17 cellular contexts compared by ENCODE assay signal in the genomic region with DNA sequence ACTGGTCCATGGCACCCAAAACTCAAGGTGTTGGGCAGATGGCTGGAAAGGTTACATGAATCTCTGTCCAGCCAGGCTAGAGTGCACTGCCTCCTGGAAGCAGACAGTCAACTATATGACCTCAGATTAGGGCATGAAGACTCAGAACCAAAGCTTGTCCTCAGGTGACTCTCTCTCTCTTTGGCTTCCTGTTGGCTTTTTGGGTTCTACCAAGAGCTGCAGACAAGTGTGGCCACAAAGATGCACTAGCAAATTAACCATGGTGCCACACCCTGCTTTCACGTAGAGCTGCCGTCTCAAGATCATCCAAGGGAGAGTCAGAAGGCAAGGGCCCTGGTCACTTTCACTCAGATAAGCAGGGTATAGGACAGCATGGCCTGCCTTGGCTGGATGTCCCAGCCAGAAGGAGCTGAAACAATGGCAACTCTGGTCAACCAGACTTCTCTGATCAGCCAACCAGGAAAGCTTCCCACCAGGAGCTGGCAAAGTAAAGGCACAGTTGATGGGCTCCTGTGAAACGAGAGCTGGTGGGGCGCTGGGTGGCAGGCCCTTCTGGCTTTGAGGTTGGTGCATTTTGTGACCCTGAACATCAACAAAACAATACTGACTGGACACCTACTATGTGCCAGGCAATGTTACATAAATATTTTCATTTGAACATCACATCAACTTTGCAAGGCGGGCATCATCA. TPM values are rescaled to one million over a fixed set of nuclear protein-coding genes. Genes with fewer than 3 reads are reported as not detected.
DNase-seq lines count a peak whose midpoint lies in the region; ATAC-seq, FAIRE-seq and TF ChIP-seq lines count a peak whose summit lies in the region.
"Had no signal": no experiment of that assay in that cellular context is flagged by ENCODE, and none has a peak within 500 bp of the region (broad histone marks: within the 10 kb centered on the region; RNA-seq: fewer than 3 reads in every experiment).

No MANE protein-coding gene starts in this region.

- no peak overlapping the region for H2BK15ac ChIP-seq in H1 (ENCODE audit: low read length)

- H3K27me3 ChIP-seq in H1 (replicated peaks in 1 of 4; ENCODE audit: control insufficient read depth in 3 of 4, extremely low read depth in 1 of 4, insufficient read depth in 3 of 4, low read length in 3 of 4) (no peaks in the 10 kb centered on the region; a peak in 1 of 7 replicates), osteoblast (ENCODE audit: insufficient read depth, low read length) (no peaks in the 10 kb centered on the region), transverse colon (no peaks in the 10 kb centered on the region), BE2C (no peaks in the 10 kb centered on the region)
- H3K27me3 ChIP-seq: MG63 had no signal

- H3K4me3 ChIP-seq in H1 (ENCODE audit: extremely low read depth in 1 of 4, insufficient read depth in 2 of 4, low read depth in 3 of 4, low read length in 4 of 4) = no peak overlapping the region
- no peak overlapping the region for H3K4me3 ChIP-seq in osteoblast (ENCODE audit: insufficient read depth, low read length)
- no peak overlapping the region for H3K4me3 ChIP-seq in transverse colon
- H3K4me3 ChIP-seq in BE2C (ENCODE audit: low read depth, low read length) = no peak overlapping the region
- H3K4me3 ChIP-seq: GM12878, MG63 had no signal

- DNase-seq in activated naive CD8-positive, alpha-beta T cell treated with anti-CD3 and anti-CD28 coated beads, Interleukin-2, amount 10 ng/mL, durations not matched to agents 7 days and 5 days = no peak
- DNase-seq in activated naive CD8-positive, alpha-beta T cell treated with anti-CD3 and anti-CD28 coated beads for 36 hours = no peak
- no peak for DNase-seq in H1 (ENCODE audit: low read depth in 1 of 2, low spot score in 2 of 2)
- DNase-seq in osteoblast (ENCODE audit: insufficient read length, low spot score, missing footprints) = peak; percentile 64
- DNase-seq in transverse colon = no peak
- no peak for DNase-seq in BE2C
- DNase-seq in DMS114 treated with DMSO at 0.1 percent for 48 hours (lab: John Stamatoyannopoulos, UW; ENCODE audit: unreplicated experiment) = no peak
- DNase-seq: MG63, NCI-H1092 treated with DMSO at 0.1 percent for 48 hours, NCI-H187, NCI-H2171 treated with DMSO at 0.1 percent for 48 hours, NCI-H774, SHP77 treated with DMSO at 0.1 percent for 48 hours had no signal

- no peak for FAIRE-seq in H1 (lab: Jason Lieb, UNC)
- FAIRE-seq: GM12878, GM19239 had no signal

- H3K9me3 ChIP-seq in H1 (ENCODE audit: insufficient read depth in 2 of 2, low read depth in 1 of 2, low read length in 1 of 2) (no peaks in the 10 kb centered on the region), osteoblast (ENCODE audit: low read depth, low read length) (no peaks in the 10 kb centered on the region), transverse colon (no peaks in the 10 kb centered on the region), BE2C (no peaks in the 10 kb centered on the region)
- H3K9me3 ChIP-seq: MG63 had no signal

- H3K4me1 ChIP-seq in H1 (replicated peaks in 1 of 4; ENCODE audit: control insufficient read depth in 3 of 4, insufficient read depth in 4 of 4, low read length in 3 of 4) (peaks cover 2 to 9% (median 6%) of the 10 kb centered on the region in 4 experiments), osteoblast (ENCODE audit: insufficient read depth, low read length) (peaks cover 23% of the 10 kb centered on the region), transverse colon (peaks cover 51 to 81% (median 53%) of the 10 kb centered on the region in 4 donors), BE2C (peaks cover 11% of the 10 kb centered on the region)

- H4K20me1 ChIP-seq in H1 (replicated peaks in 1 of 2; ENCODE audit: control insufficient read depth in 1 of 2, insufficient read depth in 2 of 2, low read length in 2 of 2) (no peaks in the 10 kb centered on the region), osteoblast (ENCODE audit: insufficient read depth, low read length) (peaks cover 46% of the 10 kb centered on the region)

- no peak for TF ChIP-seq RAD21 in H1 (IDR thresholded peaks at IDR 0.05 in 1 of 2, conservative IDR thresholded peaks at IDR 0.05 in 1 of 2; ENCODE audit: low read depth in 2 of 2, low read length in 2 of 2)

- H3K4ac ChIP-seq in H1 (replicated peaks; ENCODE audit: insufficient read length, low read depth, low read length) = no peak overlapping the region

- H3K23ac ChIP-seq in H1 (ENCODE audit: insufficient read length) = no peak overlapping the region

- H3K36me3 ChIP-seq in H1 (ENCODE audit: control insufficient read depth in 2 of 4, insufficient read depth in 4 of 4, low read length in 3 of 4) (no peaks in the 10 kb centered on the region), osteoblast (ENCODE audit: insufficient read depth, low read length) (peaks cover 2% of the 10 kb centered on the region), transverse colon (no peaks in the 10 kb centered on the region), BE2C (no peaks in the 10 kb centered on the region)

- peaks cover 2% of the 10 kb centered on the region for H3K9me3 Mint-ChIP-seq in activated naive CD8-positive, alpha-beta T cell treated with anti-CD3 and anti-CD28 coated beads, Interleukin-2, amount 10 ng/mL, durations not matched to agents 7 days and 5 days
- no peaks in the 10 kb centered on the region for H3K9me3 Mint-ChIP-seq in activated naive CD8-positive, alpha-beta T cell treated with anti-CD3 and anti-CD28 coated beads for 36 hours
- H3K9me3 Mint-ChIP-seq: CD14-positive monocyte had no signal

- no peaks in the 10 kb centered on the region for H3K36me3 Mint-ChIP-seq in activated naive CD8-positive, alpha-beta T cell treated with anti-CD3 and anti-CD28 coated beads, Interleukin-2, amount 10 ng/mL, durations not matched to agents 7 days and 5 days
- no peaks in the 10 kb centered on the region for H3K36me3 Mint-ChIP-seq in activated naive CD8-positive, alpha-beta T cell treated with anti-CD3 and anti-CD28 coated beads for 36 hours

- H3K23me2 ChIP-seq in H1 (ENCODE audit: low read depth, low read length) = no peaks in the 10 kb centered on the region

- H3K27ac ChIP-seq in H1 (ENCODE audit: low read depth, low read length) = no peak overlapping the region
- H3K27ac ChIP-seq in osteoblast (ENCODE audit: low read depth, low read length) = no peak overlapping the region
- H3K27ac ChIP-seq in transverse colon = peak overlapping the region; percentile 86 to 91 (median 88)

- H2BK12ac ChIP-seq in H1 (ENCODE audit: low read depth, low read length) = no peak overlapping the region

- no peak overlapping the region for H3K9ac ChIP-seq in H1 (replicated peaks in 1 of 4; ENCODE audit: extremely low read depth in 1 of 4, low read depth in 3 of 4, low read length in 3 of 4)

- H2AK5ac ChIP-seq in H1 (ENCODE audit: low read depth, low read length) = no peak overlapping the region

- no peak for TF ChIP-seq POLR2A in H1 (IDR thresholded peaks at IDR 0.05; ENCODE audit: control extremely low read depth in 1 of 2, low read depth in 2 of 2, low read length in 2 of 2)
- TF ChIP-seq POLR2A in transverse colon (IDR thresholded peaks at IDR 0.05) = no peak

- no peak overlapping the region for H4K5ac ChIP-seq in H1 (ENCODE audit: insufficient read length, low read depth, low read length)

- H3K18ac ChIP-seq in H1 (ENCODE audit: extremely low read depth, low read length) = no peak overlapping the region

- ATAC-seq in activated naive CD8-positive, alpha-beta T cell treated with anti-CD3 and anti-CD28 coated beads, Interleukin-2, amount 10 ng/mL, durations not matched to agents 7 days and 5 days (ENCODE audit: low read depth) = peak; percentile 39
- no peak for ATAC-seq in GM18517 (IDR thresholded peaks at IDR 0.05; ENCODE audit: unreplicated experiment)
- ATAC-seq: GM12878 had no signal

- TF ChIP-seq EP300 in H1 (IDR thresholded peaks at IDR 0.05; ENCODE audit: borderline replicate concordance in 1 of 2, low read depth in 2 of 2, low read length in 2 of 2) (no peak), transverse colon (IDR thresholded peaks at IDR 0.05; ENCODE audit: low read depth) (no peak)

- H3K14ac ChIP-seq in H1 (ENCODE audit: insufficient read length) = no peak overlapping the region

- CTCF ChIA-PET in H1 (lab: Charles Lee; ENCODE audit: partially characterized antibody) = interaction anchor here (0.8 to 1.9 kb wide), 10 partner anchors 12 to 94 kb away, joined by 3 to 5 read pairs (median 4); no protein-coding TSS in a partner anchor

- H3K27ac Mint-ChIP-seq in activated naive CD8-positive, alpha-beta T cell treated with anti-CD3 and anti-CD28 coated beads, Interleukin-2, amount 10 ng/mL, durations not matched to agents 7 days and 5 days = no peak overlapping the region
- H3K27ac Mint-ChIP-seq in activated naive CD8-positive, alpha-beta T cell treated with anti-CD3 and anti-CD28 coated beads for 36 hours = no peak overlapping the region

- no peaks in the 10 kb centered on the region for H3K79me1 ChIP-seq in H1 (ENCODE audit: low read depth, low read length)

- POLR2A ChIA-PET in activated naive CD8-positive, alpha-beta T cell treated with anti-CD3 and anti-CD28 coated beads, Interleukin-2, amount 10 ng/mL, durations not matched to agents 7 days and 5 days (lab: Charles Lee) = interaction anchor here (0.9 to 1.1 kb wide), 2 partner anchors 17 to 20 kb away, joined by 3 read pairs; no protein-coding TSS in a partner anchor
- POLR2A ChIA-PET in H1 (lab: Charles Lee; ENCODE audit: partially characterized antibody) = interaction anchor here (1.0 to 1.1 kb wide), 2 partner anchors 9 to 61 kb away, joined by 3 read pairs; no protein-coding TSS in a partner anchor

- H2AFZ ChIP-seq in H1 (ENCODE audit: low read length) (no peak overlapping the region), osteoblast (ENCODE audit: low read length) (no peak overlapping the region)

- no peak overlapping the region for H3K4me3 Mint-ChIP-seq in activated naive CD8-positive, alpha-beta T cell treated with anti-CD3 and anti-CD28 coated beads, Interleukin-2, amount 10 ng/mL, durations not matched to agents 7 days and 5 days
- H3K4me3 Mint-ChIP-seq in activated naive CD8-positive, alpha-beta T cell treated with anti-CD3 and anti-CD28 coated beads for 36 hours = no peak overlapping the region
- H3K4me3 Mint-ChIP-seq: CD14-positive monocyte had no signal

- H4K8ac ChIP-seq in H1 (ENCODE audit: extremely low read depth, insufficient read depth, low read length) = no peak overlapping the region

- H2BK120ac ChIP-seq in H1 (replicated peaks; ENCODE audit: low read depth, low read length) = no peak overlapping the region

- TF ChIP-seq CTCF in H1 (IDR thresholded peaks at IDR 0.05; ENCODE audit: control extremely low read depth in 1 of 3, insufficient read depth in 1 of 3, low read depth in 1 of 3, low read length in 3 of 3) (no peak), osteoblast (IDR thresholded peaks at IDR 0.05; ENCODE audit: extremely low read depth, low read depth, low read length) (no peak), transverse colon (IDR thresholded peaks at IDR 0.05) (no peak), BE2C (IDR thresholded peaks at IDR 0.05; ENCODE audit: low read depth, low read length) (no peak)

- in situ Hi-C loops in transverse colon (cut with MboI; ENCODE audit: low pct_ligation_motif_present in 1 of 4, low pct_unique_long_range_greater_than_20kb in 1 of 4, low sequenced_read_pairs in 3 of 4) = no loop called here

- peaks cover 13% of the 10 kb centered on the region for H3K4me1 Mint-ChIP-seq in activated naive CD8-positive, alpha-beta T cell treated with anti-CD3 and anti-CD28 coated beads, Interleukin-2, amount 10 ng/mL, durations not matched to agents 7 days and 5 days
- H3K4me1 Mint-ChIP-seq in activated naive CD8-positive, alpha-beta T cell treated with anti-CD3 and anti-CD28 coated beads for 36 hours = peaks cover 5% of the 10 kb centered on the region

- H2BK5ac ChIP-seq in H1 (ENCODE audit: low read depth, low read length) = 0 out of 2 replicates have a peak overlapping the region, but pooled peaks have one; percentile 39

- no peak overlapping the region for H2BK20ac ChIP-seq in H1 (ENCODE audit: low read length)

- intact Hi-C loops in transverse colon (cut with DNase I; ENCODE audit: low total_unique reads) = no loop called here

- H4K91ac ChIP-seq in H1 (replicated peaks; ENCODE audit: insufficient read length, low read length) = no peak overlapping the region

- WGBS in H1 (ENCODE audit: extremely low coverage in 1 of 2, insufficient coverage in 1 of 2, insufficient read length in 1 of 2, insufficient replicate concordance in 2 of 2, low coverage in 1 of 2, low lambda C conversion rate in 2 of 2, missing lambda C conversion rate in 1 of 2), 2 experiments = 82% methylated on average over 5 of the region's 5 CpGs; no CpG with 5 or more reads in 1 of the 2 experiments
- 79 to 100% methylated on average over 1 to 5 of the region's 5 CpGs for WGBS in transverse colon (ENCODE audit: low coverage in 1 of 2), 2 donors

- H3K27me3 Mint-ChIP-seq in activated naive CD8-positive, alpha-beta T cell treated with anti-CD3 and anti-CD28 coated beads, Interleukin-2, amount 10 ng/mL, durations not matched to agents 7 days and 5 days = peaks cover 40% of the 10 kb centered on the region
- H3K27me3 Mint-ChIP-seq in activated naive CD8-positive, alpha-beta T cell treated with anti-CD3 and anti-CD28 coated beads for 36 hours = peaks cover 4% of the 10 kb centered on the region

- H3K79me2 ChIP-seq in H1 (ENCODE audit: control insufficient read depth in 1 of 2, insufficient read depth in 2 of 2, low read length in 2 of 2) = no peaks in the 10 kb centered on the region
- H3K79me2 ChIP-seq in osteoblast (ENCODE audit: insufficient read depth, low read length) = peaks cover 68% of the 10 kb centered on the region

- H3K4me2 ChIP-seq in H1 (ENCODE audit: insufficient read depth in 1 of 2, low read depth in 2 of 2, low read length in 2 of 2) (no peak overlapping the region), osteoblast (ENCODE audit: insufficient read depth, low read length) (no peak overlapping the region)

- H3K56ac ChIP-seq in H1 (replicated peaks; ENCODE audit: insufficient read length, low read depth, low read length) = no peak overlapping the region

RNA-seq across cellular contexts. Expression of a gene that starts 31.9 kb away (rescaled TPM):
- total RNA-seq in activated naive CD8-positive, alpha-beta T cell treated with anti-CD3 and anti-CD28 coated beads, Interleukin-2, amount 10 ng/mL, durations not matched to agents 7 days and 5 days = 1 to 10 TPM in 1 of 2 experiments, under 1 TPM in 1; 0.28 to 1.2 TPM
- total RNA-seq in activated naive CD8-positive, alpha-beta T cell treated with anti-CD3 and anti-CD28 coated beads for 36 hours = under 1 TPM; 0.14 to 0.18 TPM
- total RNA-seq in H1 (2021; fragmentation: NEBNext Ultra II Directional; extraction: Animal tissue kit (Norgen Biotek cat#: 25700)) = 7.8 and 10.7 TPM in 2 replicates
- polyA plus RNA-seq in H1 (2011; rRNA removed) = 4.0 and 6.7 TPM in 2 replicates
- polyA plus RNA-seq in H1 (2011; cell fraction: cytosol; rRNA removed) = 5.2 TPM
- 12.0 TPM for polyA plus RNA-seq in H1 (2011; cell fraction: nucleus; rRNA removed)
- polyA plus RNA-seq in H1 (2012, experiment 1 of 2) = 3.4 to 9.6 TPM (median 7.3 TPM) in 4 replicates
- 4.9 TPM for polyA plus RNA-seq in H1 (2012, experiment 2 of 2)
- polyA plus RNA-seq in H1 (2013, experiment 1 of 2) = 5.8 TPM
- 5.8 TPM for polyA plus RNA-seq in H1 (2013, experiment 2 of 2)
- polyA minus RNA-seq in H1 (2011; rRNA and poly(A)+ RNA removed) = 4.1 and 5.1 TPM in 2 replicates
- polyA minus RNA-seq in H1 (2011; cell fraction: cytosol; rRNA and poly(A)+ RNA removed) = 2.2 TPM
- polyA minus RNA-seq in H1 (2011; cell fraction: nucleus; rRNA and poly(A)+ RNA removed) = 4.1 TPM
- total RNA-seq in osteoblast = 21.0 and 22.4 TPM in 2 replicates
- 10 to 100 TPM; 20.2 to 27.3 (median 24.6) TPM for total RNA-seq in transverse colon
- polyA plus RNA-seq in BE2C (2012; ENCODE audit: insufficient read depth, insufficient read length, low read depth) = 19.9 TPM

Comparison
In these comparisons a context has a peak if more than half of its experiments do, and no peak if none do; other contexts are left out.
1. H3K27ac ChIP-seq: peak in transverse colon (4 of 4); none in H1 (single experiment) and osteoblast (single experiment).